12 cellular contexts compared by ENCODE assay signal in genomic region chr9:124208571-124208970, GRCh38. TPM values are rescaled to one million over a fixed set of nuclear protein-coding genes. Genes with fewer than 3 reads are reported as not detected.
DNase-seq lines count a peak whose midpoint lies in the region; ATAC-seq and TF ChIP-seq lines count a peak whose summit lies in the region.
"Had no signal": no experiment of that assay in that cellular context is flagged by ENCODE, and none has a peak within 500 bp of the region (broad histone marks: within the 10 kb centered on the region; RNA-seq: fewer than 3 reads in every experiment).

No MANE protein-coding gene starts in this region.

- H3K9me3 Mint-ChIP-seq in WTC11 = peaks cover 14% of the 10 kb centered on the region
- peaks cover 0 to 7% (median 0%) of the 10 kb centered on the region in 11 donors for H3K9me3 Mint-ChIP-seq in naive thymus-derived CD4-positive, alpha-beta T cell

- no peaks in the 10 kb centered on the region for H3K36me3 Mint-ChIP-seq in WTC11
- peaks cover 0 to 22% (median 0%) of the 10 kb centered on the region in 5 donors for H3K36me3 Mint-ChIP-seq in naive thymus-derived CD4-positive, alpha-beta T cell

- peak; percentile 20 for DNase-seq in GF-D8 (lab: John Stamatoyannopoulos, UW)
- no peak for DNase-seq in WTC11 (ENCODE audit: low spot score)
- DNase-seq in naive thymus-derived CD4-positive, alpha-beta T cell = no peak
- DNase-seq in omental fat pad (ENCODE audit: low spot score) = no peak
- no peak for DNase-seq in NCI-H1436 treated with DMSO at 0.1 percent for 48 hours (lab: John Stamatoyannopoulos, UW)
- DNase-seq: left cardiac atrium, NCI-H1092 treated with DMSO at 0.1 percent for 48 hours, NCI-H345, right cardiac atrium had no signal

- intact Hi-C loops in naive thymus-derived CD4-positive, alpha-beta T cell (cut with micrococcal nuclease) = no loop called here

- no peak overlapping the region for H3K4me3 Mint-ChIP-seq in WTC11
- peak overlapping the region in 1 of 10 donors; percentile 63 for H3K4me3 Mint-ChIP-seq in naive thymus-derived CD4-positive, alpha-beta T cell

- H3K27me3 Mint-ChIP-seq in WTC11 (ENCODE audit: low read depth) = peaks cover 9% of the 10 kb centered on the region
- no peaks in the 10 kb centered on the region for H3K27me3 Mint-ChIP-seq in naive thymus-derived CD4-positive, alpha-beta T cell

- H3K4me1 Mint-ChIP-seq in WTC11 = peaks cover 7% of the 10 kb centered on the region; the same call in 1 of the 2 replicates
- peaks cover 6 to 66% (median 15%) of the 10 kb centered on the region in 7 donors for H3K4me1 Mint-ChIP-seq in naive thymus-derived CD4-positive, alpha-beta T cell

- TF ChIP-seq CTCF in WTC11 (IDR thresholded peaks at IDR 0.05) (no peak), omental fat pad (IDR thresholded peaks at IDR 0.05) (no peak)

- ATAC-seq in GM18907 (IDR thresholded peaks at IDR 0.05; ENCODE audit: unreplicated experiment) (peak; percentile 39), WTC11 (no peak), omental fat pad (ENCODE audit: low FRiP score) (no peak), HG03378 (IDR thresholded peaks at IDR 0.05; ENCODE audit: unreplicated experiment) (no peak)
- ATAC-seq in naive thymus-derived CD4-positive, alpha-beta T cell = peak; percentile 76
- ATAC-seq: left cardiac atrium, right cardiac atrium had no signal

- no peaks in the 10 kb centered on the region for H3K9me3 ChIP-seq in naive thymus-derived CD4-positive, alpha-beta T cell (ENCODE audit: control insufficient read depth in 2 of 3, low read length in 3 of 3)

- CTCF ChIA-PET in WTC11 (lab: Charles Lee) = interaction anchor here (1.2 to 1.5 kb wide), 5 partner anchors 45 to 176 kb away, joined by 3 to 8 read pairs (median 4); no protein-coding TSS in a partner anchor
- CTCF ChIA-PET in naive thymus-derived CD4-positive, alpha-beta T cell (lab: Charles Lee) = no interaction called here

- POLR2A ChIA-PET in WTC11 (lab: Charles Lee) = no interaction called here
- POLR2A ChIA-PET in naive thymus-derived CD4-positive, alpha-beta T cell (lab: Charles Lee) = no interaction called here

- H3K27ac ChIP-seq in naive thymus-derived CD4-positive, alpha-beta T cell (ENCODE audit: low read depth, low read length) = no peak overlapping the region
- H3K27ac ChIP-seq: breast epithelium had no signal

- no peaks in the 10 kb centered on the region for H3K36me3 ChIP-seq in naive thymus-derived CD4-positive, alpha-beta T cell (ENCODE audit: control insufficient read depth in 2 of 3, insufficient read depth in 3 of 3, low read length in 3 of 3)
- H3K36me3 ChIP-seq: breast epithelium had no signal

- H3K4me1 ChIP-seq in naive thymus-derived CD4-positive, alpha-beta T cell (ENCODE audit: control insufficient read depth in 2 of 2, insufficient read depth in 2 of 2, low read length in 2 of 2) = peaks cover 0 to 35% of the 10 kb centered on the region in 2 donors
- H3K4me1 ChIP-seq: breast epithelium had no signal

- H3K27me3 ChIP-seq in naive thymus-derived CD4-positive, alpha-beta T cell (ENCODE audit: control insufficient read depth in 2 of 2, insufficient read depth in 2 of 2, low read length in 2 of 2) = no peaks in the 10 kb centered on the region
- H3K27me3 ChIP-seq: breast epithelium had no signal

- H3K4me3 ChIP-seq in naive thymus-derived CD4-positive, alpha-beta T cell (ENCODE audit: low read length) = no peak overlapping the region
- H3K4me3 ChIP-seq: breast epithelium had no signal

- peak overlapping the region; percentile 19; the same call in 1 of the 2 replicates for H3K27ac Mint-ChIP-seq in WTC11
- peak overlapping the region in 1 of 9 donors; percentile 73 for H3K27ac Mint-ChIP-seq in naive thymus-derived CD4-positive, alpha-beta T cell

TF ChIP-seq in WTC11, 78 proteins besides CTCF, POLR2A, EP300 and RAD21:
- TF ChIP-seq ATF1 (CRISPR knock-in tag; IDR thresholded peaks at IDR 0.05) (no peak), IRF1 (CRISPR knock-in tag; IDR thresholded peaks at IDR 0.05) (no peak), NR2C2 (CRISPR knock-in tag; IDR thresholded peaks at IDR 0.05) (no peak)

RNA-seq across cellular contexts. Expression of gene NEK6, which starts 49.2 kb away (rescaled TPM):
- 19.2 to 23.0 TPM (median 21.4 TPM) in 3 replicates for total RNA-seq in WTC11 (2021)
- total RNA-seq in naive thymus-derived CD4-positive, alpha-beta T cell = 10 to 100 TPM in 1 of 5 experiments, 1 to 10 TPM in 4; 1.9 to 32.8 (median 2.8) TPM
- under 1 TPM; 0.43 to 0.54 TPM for polyA plus RNA-seq in naive thymus-derived CD4-positive, alpha-beta T cell
- total RNA-seq in omental fat pad = 10 to 100 TPM; 11.8 to 52.1 (median 29.0) TPM

Comparison
In these comparisons a context has a peak if more than half of its experiments do, and no peak if none do; other contexts are left out.
1. ATAC-seq: peak in GM18907 (single experiment) and naive thymus-derived CD4-positive, alpha-beta T cell (single experiment); none in WTC11 (single experiment), omental fat pad (single experiment) and HG03378 (single experiment).